In the genomic region with DNA sequence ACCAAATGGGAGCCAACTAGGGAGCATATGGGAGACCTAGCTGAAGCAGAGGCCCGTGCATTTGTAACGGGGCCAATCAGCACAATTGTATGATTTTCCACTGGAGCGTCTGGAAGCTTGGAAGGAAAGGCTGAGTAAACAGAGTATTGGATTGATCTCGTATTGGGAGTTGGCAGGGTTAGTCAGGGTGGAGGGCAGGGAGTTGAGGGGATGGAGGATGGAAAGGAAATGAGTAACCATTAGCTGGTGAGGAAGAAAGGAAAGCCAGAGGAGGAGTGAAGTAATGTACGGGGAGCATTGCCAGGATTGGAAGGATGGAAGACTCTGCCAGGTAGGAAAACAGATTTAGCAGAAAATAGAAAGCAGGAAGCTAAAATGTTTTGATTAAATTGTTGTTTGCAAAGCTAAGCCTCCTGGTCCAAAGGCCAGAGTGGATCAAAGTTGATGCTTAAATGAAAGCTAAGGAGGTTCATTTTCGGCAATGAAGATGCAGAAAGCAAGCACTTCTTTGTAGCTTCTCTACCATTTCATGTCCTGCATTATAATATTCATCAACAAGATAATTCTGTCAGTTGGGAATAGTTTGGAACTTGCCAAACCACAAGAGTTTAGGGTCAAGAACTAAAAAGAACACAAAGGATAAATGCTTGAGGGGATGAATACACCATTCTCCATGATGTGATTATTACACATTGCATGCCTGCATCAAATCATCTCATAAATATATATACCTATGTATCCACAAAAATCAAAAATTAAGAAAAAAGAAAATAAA, we compare ENCODE assay signal across 16 cellular contexts.
DNase-seq lines count a peak whose midpoint lies in the region; ATAC-seq and TF ChIP-seq lines count a peak whose summit lies in the region.
"Had no signal": no experiment of that assay in that cellular context is flagged by ENCODE, and none has a peak within 500 bp of the region (broad histone marks: within the 10 kb centered on the region; RNA-seq: fewer than 3 reads in every experiment).

No MANE protein-coding gene starts in this region.

- intact Hi-C loops in Panc1 (cut with micrococcal nuclease; ENCODE audit: unreplicated experiment) (no loop called here), left lung (cut with DNase I) (no loop called here), Caco-2 (cut with micrococcal nuclease; ENCODE audit: unreplicated experiment) (no loop called here)

- H3K27me3 ChIP-seq in Panc1 (ENCODE audit: control insufficient read depth, insufficient read depth, low read length), result no peaks in the 10 kb centered on the region
- H3K27me3 ChIP-seq in left lung, result no peaks in the 10 kb centered on the region
- no peaks in the 10 kb centered on the region for H3K27me3 ChIP-seq in Caco-2 (replicated peaks; ENCODE audit: control insufficient read depth, insufficient read depth, low read length)
- H3K27me3 ChIP-seq: upper lobe of left lung had no signal

- DNase-seq in AG20443 (ENCODE audit: low spot score), result peak; percentile 61
- DNase-seq in Panc1 (ENCODE audit: low read depth, low spot score), result no peak
- DNase-seq in dermis microvascular lymphatic vessel endothelial cell (ENCODE audit: low read depth in 2 of 2), result peak; percentile 69 to 94
- no peak for DNase-seq in left lung
- no peak for DNase-seq in activated CD4-positive, CD25-positive, alpha-beta regulatory T cell (lab: John Stamatoyannopoulos, UW)
- DNase-seq in Caco-2, result no peak
- no peak for DNase-seq in globus pallidus (ENCODE audit: low spot score)
- DNase-seq: activated CD4-positive, alpha-beta memory T cell treated with anti-CD3 and anti-CD28 coated beads for 36 hours; activated effector memory CD4-positive, alpha-beta T cell treated with anti-CD3 and anti-CD28 coated beads, Interleukin-2, amount 50 U/mL, for 16 hours; mucosa of descending colon; NCI-H1092 treated with DMSO at 0.1 percent for 48 hours; stimulated activated CD4-positive, alpha-beta T cell treated with anti-CD3 and anti-CD28 coated beads, Interleukin-2, amount 100 ng/mL, for 24 hours; T1000; upper lobe of left lung had no signal

- H3K4me3 Mint-ChIP-seq in Caco-2 (ENCODE audit: unreplicated experiment), result no peak overlapping the region
- H3K4me3 Mint-ChIP-seq: activated CD4-positive, alpha-beta memory T cell treated with anti-CD3 and anti-CD28 coated beads for 36 hours had no signal

- in situ Hi-C loops in Panc1 (cut with HindIII; ENCODE audit: low pct_unique_long_range_greater_than_20kb, low sequenced_read_pairs), result no loop called here

- no peak overlapping the region for H3K27ac ChIP-seq in Panc1 (ENCODE audit: low read length)
- no peak overlapping the region for H3K27ac ChIP-seq in left lung
- H3K27ac ChIP-seq: upper lobe of left lung had no signal

- no peaks in the 10 kb centered on the region for H3K9me3 Mint-ChIP-seq in Caco-2 (ENCODE audit: unreplicated experiment)
- H3K9me3 Mint-ChIP-seq: activated CD4-positive, alpha-beta memory T cell treated with anti-CD3 and anti-CD28 coated beads for 36 hours had no signal

- no peak for TF ChIP-seq CTCF in Panc1 (IDR thresholded peaks at IDR 0.05)
- no peak for TF ChIP-seq CTCF in left lung (IDR thresholded peaks at IDR 0.05)
- TF ChIP-seq CTCF in Caco-2 (IDR thresholded peaks at IDR 0.05; ENCODE audit: insufficient read depth in 1 of 2, low read depth in 1 of 2, low read length in 1 of 2, severe bottlenecking in 1 of 2, unreplicated experiment in 1 of 2), result no peak

- peaks cover 4% of the 10 kb centered on the region for H3K36me3 Mint-ChIP-seq in Caco-2 (ENCODE audit: insufficient read depth, unreplicated experiment)
- H3K36me3 Mint-ChIP-seq: activated CD4-positive, alpha-beta memory T cell treated with anti-CD3 and anti-CD28 coated beads for 36 hours had no signal

- no peaks in the 10 kb centered on the region for H3K27me3 Mint-ChIP-seq in Caco-2 (ENCODE audit: insufficient read depth, unreplicated experiment)
- H3K27me3 Mint-ChIP-seq: activated CD4-positive, alpha-beta memory T cell treated with anti-CD3 and anti-CD28 coated beads for 36 hours had no signal

- H3K9me3 ChIP-seq in Panc1 (ENCODE audit: control insufficient read depth, insufficient read depth, low read depth, low read length) (no peaks in the 10 kb centered on the region), left lung (no peaks in the 10 kb centered on the region), Caco-2 (no peaks in the 10 kb centered on the region)
- H3K9me3 ChIP-seq: mucosa of descending colon, upper lobe of left lung had no signal

- no TSS peak for BruUV-seq in Panc1 (replicated peaks; lab: Mats Ljungman, UMichigan)
- BruUV-seq in Caco-2 (replicated peaks; lab: Mats Ljungman, UMichigan), result no TSS peak

- H3K4me1 ChIP-seq in Panc1 (ENCODE audit: control insufficient read depth, insufficient read depth, low read length) (no peaks in the 10 kb centered on the region), left lung (no peaks in the 10 kb centered on the region), Caco-2 (no peaks in the 10 kb centered on the region; the same call in 1 of the 2 replicates)
- H3K4me1 ChIP-seq: upper lobe of left lung had no signal

- H3K27ac Mint-ChIP-seq in Caco-2 (ENCODE audit: unreplicated experiment), result no peak overlapping the region
- H3K27ac Mint-ChIP-seq: activated CD4-positive, alpha-beta memory T cell treated with anti-CD3 and anti-CD28 coated beads for 36 hours had no signal

- H3K36me3 ChIP-seq in Panc1 (ENCODE audit: control insufficient read depth, insufficient read depth, low read length) (no peaks in the 10 kb centered on the region), left lung (no peaks in the 10 kb centered on the region), Caco-2 (ENCODE audit: control insufficient read depth, insufficient read depth, low read length) (no peaks in the 10 kb centered on the region)
- H3K36me3 ChIP-seq: upper lobe of left lung had no signal

- no peaks in the 10 kb centered on the region for H3K4me1 Mint-ChIP-seq in Caco-2 (ENCODE audit: low read depth, unreplicated experiment)

- ATAC-seq in Panc1 (peak; percentile 80; the same call in 1 of the 2 replicates), left lung (peak; percentile 62), GM21381 (IDR thresholded peaks at IDR 0.05; ENCODE audit: unreplicated experiment) (no peak)
- ATAC-seq: esophagus mucosa, mucosa of descending colon had no signal

- CTCF ChIA-PET in Panc1 (lab: Charles Lee), result no interaction called here
- CTCF ChIA-PET in Caco-2 (lab: Charles Lee), result no interaction called here

- POLR2A ChIA-PET in Panc1 (lab: Charles Lee), result no interaction called here
- POLR2A ChIA-PET in Caco-2 (lab: Charles Lee), result no interaction called here

- H3K4me3 ChIP-seq in Panc1 (ENCODE audit: low read depth in 2 of 2, low read length in 2 of 2) (peak overlapping the region in 1 of 2 experiments; percentile 9; a peak in 1 of 4 replicates), left lung (no peak overlapping the region), Caco-2 (ENCODE audit: low read depth, low read length) (no peak overlapping the region)
- H3K4me3 ChIP-seq: mucosa of descending colon, upper lobe of left lung had no signal

Comparison
In these comparisons a context has a peak if more than half of its experiments do, and no peak if none do; other contexts are left out.
1. DNase-seq: peak in AG20443 (single experiment) and dermis microvascular lymphatic vessel endothelial cell (2 of 2); none in Panc1 (single experiment), left lung (0 of 2), activated CD4-positive, CD25-positive, alpha-beta regulatory T cell (0 of 4), Caco-2 (0 of 2) and globus pallidus (single experiment).